In the genomic region with DNA sequence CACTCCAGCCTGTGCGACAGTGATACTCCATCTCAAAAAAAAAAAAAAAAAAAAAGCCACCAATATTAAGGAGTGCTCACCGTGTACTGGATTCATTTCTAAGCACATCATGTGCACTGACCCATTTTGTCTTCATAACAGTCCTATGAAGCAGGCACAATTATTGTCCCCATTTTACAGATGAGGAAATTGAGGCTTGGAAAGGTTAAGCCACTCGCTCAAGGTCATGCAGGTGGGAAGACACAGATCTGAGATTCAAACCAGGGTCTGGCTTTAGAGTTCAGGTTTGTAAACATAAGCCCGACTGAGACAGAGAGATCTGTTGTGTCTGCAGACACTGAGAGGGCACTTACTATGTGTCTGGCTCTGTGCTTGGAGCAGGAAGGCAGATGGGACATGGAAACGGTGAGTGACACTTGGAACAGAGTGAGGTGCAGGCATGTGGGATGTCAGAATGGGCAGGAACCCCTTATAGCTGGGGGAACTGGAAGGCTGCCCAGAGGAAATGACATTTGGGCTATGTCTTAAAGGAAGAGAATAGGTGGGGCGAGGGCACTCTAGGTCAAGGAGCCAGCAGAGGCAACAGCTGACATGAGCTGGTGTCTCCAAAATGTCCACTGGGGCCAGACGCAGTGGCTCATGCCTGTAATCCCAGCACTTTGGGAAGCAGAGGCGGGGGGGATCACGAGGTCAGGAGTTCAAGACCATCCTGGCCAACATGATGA, we compare ENCODE assay signal across 1 cellular context.
TF ChIP-seq lines count a peak whose summit lies in the region.

No MANE protein-coding gene starts in this region.

TF ChIP-seq in K562, 482 proteins besides CTCF, POLR2A, EP300 and RAD21 (continued from another document):
- TF ChIP-seq, protein P1, sequence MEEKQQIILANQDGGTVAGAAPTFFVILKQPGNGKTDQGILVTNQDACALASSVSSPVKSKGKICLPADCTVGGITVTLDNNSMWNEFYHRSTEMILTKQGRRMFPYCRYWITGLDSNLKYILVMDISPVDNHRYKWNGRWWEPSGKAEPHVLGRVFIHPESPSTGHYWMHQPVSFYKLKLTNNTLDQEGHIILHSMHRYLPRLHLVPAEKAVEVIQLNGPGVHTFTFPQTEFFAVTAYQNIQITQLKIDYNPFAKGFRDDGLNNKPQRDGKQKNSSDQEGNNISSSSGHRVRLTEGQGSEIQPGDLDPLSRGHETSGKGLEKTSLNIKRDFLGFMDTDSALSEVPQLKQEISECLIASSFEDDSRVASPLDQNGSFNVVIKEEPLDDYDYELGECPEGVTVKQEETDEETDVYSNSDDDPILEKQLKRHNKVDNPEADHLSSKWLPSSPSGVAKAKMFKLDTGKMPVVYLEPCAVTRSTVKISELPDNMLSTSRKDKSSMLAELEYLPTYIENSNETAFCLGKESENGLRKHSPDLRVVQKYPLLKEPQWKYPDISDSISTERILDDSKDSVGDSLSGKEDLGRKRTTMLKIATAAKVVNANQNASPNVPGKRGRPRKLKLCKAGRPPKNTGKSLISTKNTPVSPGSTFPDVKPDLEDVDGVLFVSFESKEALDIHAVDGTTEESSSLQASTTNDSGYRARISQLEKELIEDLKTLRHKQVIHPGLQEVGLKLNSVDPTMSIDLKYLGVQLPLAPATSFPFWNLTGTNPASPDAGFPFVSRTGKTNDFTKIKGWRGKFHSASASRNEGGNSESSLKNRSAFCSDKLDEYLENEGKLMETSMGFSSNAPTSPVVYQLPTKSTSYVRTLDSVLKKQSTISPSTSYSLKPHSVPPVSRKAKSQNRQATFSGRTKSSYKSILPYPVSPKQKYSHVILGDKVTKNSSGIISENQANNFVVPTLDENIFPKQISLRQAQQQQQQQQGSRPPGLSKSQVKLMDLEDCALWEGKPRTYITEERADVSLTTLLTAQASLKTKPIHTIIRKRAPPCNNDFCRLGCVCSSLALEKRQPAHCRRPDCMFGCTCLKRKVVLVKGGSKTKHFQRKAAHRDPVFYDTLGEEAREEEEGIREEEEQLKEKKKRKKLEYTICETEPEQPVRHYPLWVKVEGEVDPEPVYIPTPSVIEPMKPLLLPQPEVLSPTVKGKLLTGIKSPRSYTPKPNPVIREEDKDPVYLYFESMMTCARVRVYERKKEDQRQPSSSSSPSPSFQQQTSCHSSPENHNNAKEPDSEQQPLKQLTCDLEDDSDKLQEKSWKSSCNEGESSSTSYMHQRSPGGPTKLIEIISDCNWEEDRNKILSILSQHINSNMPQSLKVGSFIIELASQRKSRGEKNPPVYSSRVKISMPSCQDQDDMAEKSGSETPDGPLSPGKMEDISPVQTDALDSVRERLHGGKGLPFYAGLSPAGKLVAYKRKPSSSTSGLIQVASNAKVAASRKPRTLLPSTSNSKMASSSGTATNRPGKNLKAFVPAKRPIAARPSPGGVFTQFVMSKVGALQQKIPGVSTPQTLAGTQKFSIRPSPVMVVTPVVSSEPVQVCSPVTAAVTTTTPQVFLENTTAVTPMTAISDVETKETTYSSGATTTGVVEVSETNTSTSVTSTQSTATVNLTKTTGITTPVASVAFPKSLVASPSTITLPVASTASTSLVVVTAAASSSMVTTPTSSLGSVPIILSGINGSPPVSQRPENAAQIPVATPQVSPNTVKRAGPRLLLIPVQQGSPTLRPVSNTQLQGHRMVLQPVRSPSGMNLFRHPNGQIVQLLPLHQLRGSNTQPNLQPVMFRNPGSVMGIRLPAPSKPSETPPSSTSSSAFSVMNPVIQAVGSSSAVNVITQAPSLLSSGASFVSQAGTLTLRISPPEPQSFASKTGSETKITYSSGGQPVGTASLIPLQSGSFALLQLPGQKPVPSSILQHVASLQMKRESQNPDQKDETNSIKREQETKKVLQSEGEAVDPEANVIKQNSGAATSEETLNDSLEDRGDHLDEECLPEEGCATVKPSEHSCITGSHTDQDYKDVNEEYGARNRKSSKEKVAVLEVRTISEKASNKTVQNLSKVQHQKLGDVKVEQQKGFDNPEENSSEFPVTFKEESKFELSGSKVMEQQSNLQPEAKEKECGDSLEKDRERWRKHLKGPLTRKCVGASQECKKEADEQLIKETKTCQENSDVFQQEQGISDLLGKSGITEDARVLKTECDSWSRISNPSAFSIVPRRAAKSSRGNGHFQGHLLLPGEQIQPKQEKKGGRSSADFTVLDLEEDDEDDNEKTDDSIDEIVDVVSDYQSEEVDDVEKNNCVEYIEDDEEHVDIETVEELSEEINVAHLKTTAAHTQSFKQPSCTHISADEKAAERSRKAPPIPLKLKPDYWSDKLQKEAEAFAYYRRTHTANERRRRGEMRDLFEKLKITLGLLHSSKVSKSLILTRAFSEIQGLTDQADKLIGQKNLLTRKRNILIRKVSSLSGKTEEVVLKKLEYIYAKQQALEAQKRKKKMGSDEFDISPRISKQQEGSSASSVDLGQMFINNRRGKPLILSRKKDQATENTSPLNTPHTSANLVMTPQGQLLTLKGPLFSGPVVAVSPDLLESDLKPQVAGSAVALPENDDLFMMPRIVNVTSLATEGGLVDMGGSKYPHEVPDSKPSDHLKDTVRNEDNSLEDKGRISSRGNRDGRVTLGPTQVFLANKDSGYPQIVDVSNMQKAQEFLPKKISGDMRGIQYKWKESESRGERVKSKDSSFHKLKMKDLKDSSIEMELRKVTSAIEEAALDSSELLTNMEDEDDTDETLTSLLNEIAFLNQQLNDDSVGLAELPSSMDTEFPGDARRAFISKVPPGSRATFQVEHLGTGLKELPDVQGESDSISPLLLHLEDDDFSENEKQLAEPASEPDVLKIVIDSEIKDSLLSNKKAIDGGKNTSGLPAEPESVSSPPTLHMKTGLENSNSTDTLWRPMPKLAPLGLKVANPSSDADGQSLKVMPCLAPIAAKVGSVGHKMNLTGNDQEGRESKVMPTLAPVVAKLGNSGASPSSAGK (IDR thresholded peaks at IDR 0.05): no peak
- TF ChIP-seq RBM25 (IDR thresholded peaks at IDR 0.05; ENCODE audit: low read depth, low read length, severe bottlenecking) (peak; percentile 95), MCM7 (IDR thresholded peaks at IDR 0.05) (no peak), MTF1 (CRISPR knock-in tag; IDR thresholded peaks at IDR 0.05; ENCODE audit: borderline replicate concordance) (no peak), CHD4 (IDR thresholded peaks at IDR 0.05; ENCODE audit: insufficient read depth, insufficient replicate concordance, low read depth, low read length, poor library complexity, severe bottlenecking) (peak; percentile 72), PCBP2 (IDR thresholded peaks at IDR 0.05; ENCODE audit: low read depth, low read length, poor library complexity, severe bottlenecking) (no peak)
- TF ChIP-seq, protein P2, sequence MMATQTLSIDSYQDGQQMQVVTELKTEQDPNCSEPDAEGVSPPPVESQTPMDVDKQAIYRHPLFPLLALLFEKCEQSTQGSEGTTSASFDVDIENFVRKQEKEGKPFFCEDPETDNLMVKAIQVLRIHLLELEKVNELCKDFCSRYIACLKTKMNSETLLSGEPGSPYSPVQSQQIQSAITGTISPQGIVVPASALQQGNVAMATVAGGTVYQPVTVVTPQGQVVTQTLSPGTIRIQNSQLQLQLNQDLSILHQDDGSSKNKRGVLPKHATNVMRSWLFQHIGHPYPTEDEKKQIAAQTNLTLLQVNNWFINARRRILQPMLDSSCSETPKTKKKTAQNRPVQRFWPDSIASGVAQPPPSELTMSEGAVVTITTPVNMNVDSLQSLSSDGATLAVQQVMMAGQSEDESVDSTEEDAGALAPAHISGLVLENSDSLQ (IDR thresholded peaks at IDR 0.05): no peak
- TF ChIP-seq, protein P3, sequence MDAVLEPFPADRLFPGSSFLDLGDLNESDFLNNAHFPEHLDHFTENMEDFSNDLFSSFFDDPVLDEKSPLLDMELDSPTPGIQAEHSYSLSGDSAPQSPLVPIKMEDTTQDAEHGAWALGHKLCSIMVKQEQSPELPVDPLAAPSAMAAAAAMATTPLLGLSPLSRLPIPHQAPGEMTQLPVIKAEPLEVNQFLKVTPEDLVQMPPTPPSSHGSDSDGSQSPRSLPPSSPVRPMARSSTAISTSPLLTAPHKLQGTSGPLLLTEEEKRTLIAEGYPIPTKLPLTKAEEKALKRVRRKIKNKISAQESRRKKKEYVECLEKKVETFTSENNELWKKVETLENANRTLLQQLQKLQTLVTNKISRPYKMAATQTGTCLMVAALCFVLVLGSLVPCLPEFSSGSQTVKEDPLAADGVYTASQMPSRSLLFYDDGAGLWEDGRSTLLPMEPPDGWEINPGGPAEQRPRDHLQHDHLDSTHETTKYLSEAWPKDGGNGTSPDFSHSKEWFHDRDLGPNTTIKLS (IDR thresholded peaks at IDR 0.05; ENCODE audit: borderline replicate concordance, low read depth): no peak
